18 cellular contexts compared by ENCODE assay signal in genomic region chr3:43448098-43448497, GRCh38.
DNase-seq lines count a peak whose midpoint lies in the region; ATAC-seq, FAIRE-seq and TF ChIP-seq lines count a peak whose summit lies in the region.
"Had no signal": no experiment of that assay in that cellular context is flagged by ENCODE, and none has a peak within 500 bp of the region (broad histone marks: within the 10 kb centered on the region; RNA-seq: fewer than 3 reads in every experiment).

No MANE protein-coding gene starts in this region.

- peak; percentile 72 to 83 for ATAC-seq in activated T-cell treated with anti-CD3 and anti-CD28 coated beads, Interleukin-2, amount 50 U/mL, for 72 hours (replicated peaks in 1 of 2)
- peak; percentile 97 for ATAC-seq in stimulated activated effector memory CD8-positive, alpha-beta T cell treated with anti-CD3 and anti-CD28 coated beads, Interleukin-12 subunit alpha, Interleukin-12 subunit beta, amount 100 ng/mL, for 72 hours

- H3K4me3 Mint-ChIP-seq in activated T-cell treated with anti-CD3 and anti-CD28 coated beads, Interleukin-2, amount 50 U/mL, for 72 hours: no peak overlapping the region
- no peak overlapping the region for H3K4me3 Mint-ChIP-seq in stimulated activated effector memory CD8-positive, alpha-beta T cell treated with anti-CD3 and anti-CD28 coated beads, Interleukin-12 subunit alpha, Interleukin-12 subunit beta, amount 100 ng/mL, for 72 hours
- H3K4me3 Mint-ChIP-seq: CD4-positive, CD25-positive, alpha-beta regulatory T cell; CD8-positive, alpha-beta memory T cell had no signal

- no peak for DNase-seq in activated T-cell treated with anti-CD3 and anti-CD28 coated beads, Interleukin-2, amount 50 U/mL, for 72 hours
- no peak for DNase-seq in activated T-cell treated with anti-CD3 and anti-CD28 coated beads, Interleukin-2, amount 50 U/mL, for 1 hour
- DNase-seq in GM12891 (ENCODE audit: insufficient read length, low spot score): no peak
- peak; percentile 11 for DNase-seq in MV-4-11 (lab: John Stamatoyannopoulos, UW)
- DNase-seq in stimulated activated effector memory CD8-positive, alpha-beta T cell treated with anti-CD3 and anti-CD28 coated beads, Interleukin-12 subunit alpha, Interleukin-12 subunit beta, amount 100 ng/mL, for 72 hours (ENCODE audit: low spot score in 2 of 2): no peak
- no peak for DNase-seq in LoVo (ENCODE audit: low spot score)
- DNase-seq: BE2C; C1 segment of cervical spinal cord; CD4-positive, CD25-positive, alpha-beta regulatory T cell; CD8-positive, alpha-beta memory T cell; COR-L47; DMS 273 treated with DMSO at 0.1 percent for 48 hours; DMS53; DND-41; EL; GM23248 had no signal

- FAIRE-seq in GM12891 (lab: Jason Lieb, UNC): no peak
- FAIRE-seq: GM12892, GM18507 had no signal

- TF ChIP-seq POLR2A in GM12891 (IDR thresholded peaks at IDR 0.05; ENCODE audit: low read depth, low read length): no peak

- peaks cover 14% of the 10 kb centered on the region for H3K4me1 Mint-ChIP-seq in activated T-cell treated with anti-CD3 and anti-CD28 coated beads, Interleukin-2, amount 50 U/mL, for 72 hours (ENCODE audit: low read depth)
- H3K4me1 Mint-ChIP-seq in stimulated activated effector memory CD8-positive, alpha-beta T cell treated with anti-CD3 and anti-CD28 coated beads, Interleukin-12 subunit alpha, Interleukin-12 subunit beta, amount 100 ng/mL, for 72 hours: peaks cover 15% of the 10 kb centered on the region

- H3K27ac Mint-ChIP-seq in activated T-cell treated with anti-CD3 and anti-CD28 coated beads, Interleukin-2, amount 50 U/mL, for 72 hours: no peak overlapping the region
- H3K27ac Mint-ChIP-seq in stimulated activated effector memory CD8-positive, alpha-beta T cell treated with anti-CD3 and anti-CD28 coated beads, Interleukin-12 subunit alpha, Interleukin-12 subunit beta, amount 100 ng/mL, for 72 hours: no peak overlapping the region
- H3K27ac Mint-ChIP-seq: CD4-positive, CD25-positive, alpha-beta regulatory T cell had no signal

- peaks cover 0 to 1% of the 10 kb centered on the region in 2 donors for H3K36me3 Mint-ChIP-seq in activated T-cell treated with anti-CD3 and anti-CD28 coated beads, Interleukin-2, amount 50 U/mL, for 72 hours (ENCODE audit: insufficient read depth in 2 of 2)
- H3K36me3 Mint-ChIP-seq in stimulated activated effector memory CD8-positive, alpha-beta T cell treated with anti-CD3 and anti-CD28 coated beads, Interleukin-12 subunit alpha, Interleukin-12 subunit beta, amount 100 ng/mL, for 72 hours: no peaks in the 10 kb centered on the region
- H3K36me3 Mint-ChIP-seq: CD4-positive, CD25-positive, alpha-beta regulatory T cell had no signal

- no peaks in the 10 kb centered on the region for H3K27me3 Mint-ChIP-seq in activated T-cell treated with anti-CD3 and anti-CD28 coated beads, Interleukin-2, amount 50 U/mL, for 72 hours (ENCODE audit: low read depth)
- H3K27me3 Mint-ChIP-seq: CD4-positive, CD25-positive, alpha-beta regulatory T cell; CD8-positive, alpha-beta memory T cell had no signal

- peaks cover 0 to 1% of the 10 kb centered on the region in 2 donors for H3K9me3 Mint-ChIP-seq in activated T-cell treated with anti-CD3 and anti-CD28 coated beads, Interleukin-2, amount 50 U/mL, for 72 hours
- no peaks in the 10 kb centered on the region for H3K9me3 Mint-ChIP-seq in stimulated activated effector memory CD8-positive, alpha-beta T cell treated with anti-CD3 and anti-CD28 coated beads, Interleukin-12 subunit alpha, Interleukin-12 subunit beta, amount 100 ng/mL, for 72 hours
- H3K9me3 Mint-ChIP-seq: CD8-positive, alpha-beta memory T cell had no signal

TF ChIP-seq in GM12891, 5 proteins besides CTCF, POLR2A, EP300 and RAD21:
- TF ChIP-seq SPI1 (IDR thresholded peaks at IDR 0.05; ENCODE audit: low read depth, low read length) (0 out of 2 replicates have a peak, but pooled peaks have one; percentile 16), POLR2AphosphoS5 (IDR thresholded peaks at IDR 0.05; ENCODE audit: low read depth, low read length) (no peak), PAX5 (IDR thresholded peaks at IDR 0.05; ENCODE audit: insufficient read depth, low read length, severe bottlenecking) (no peak)
